In the genomic region with DNA sequence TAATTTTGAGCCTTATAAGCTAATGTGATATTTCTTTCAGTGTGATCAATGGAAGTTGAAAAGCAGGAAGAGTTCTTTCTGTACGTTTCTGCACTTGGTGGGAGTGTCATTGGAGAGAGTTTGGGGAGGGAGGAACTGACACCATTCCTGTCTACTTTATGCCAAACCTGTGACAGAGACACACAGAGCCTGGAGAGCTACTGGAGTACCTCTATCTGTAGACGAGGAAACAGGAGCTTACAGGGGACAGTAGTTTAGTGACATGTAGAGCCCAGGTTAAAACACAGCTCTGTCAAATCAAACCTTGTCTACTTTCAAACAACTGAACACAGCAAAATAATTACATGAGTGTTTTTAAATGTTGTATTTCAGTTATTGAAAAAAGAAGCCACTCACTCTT, we compare ENCODE assay signal across 1 cellular context.
A peak's percentile ranks its signal among the peaks of the same experiment; 100 is the strongest.
TF ChIP-seq lines count a peak whose summit lies in the region.

No MANE protein-coding gene starts in this region.

TF ChIP-seq in A549, 52 proteins besides CTCF, POLR2A, EP300 and RAD21:
- TF ChIP-seq ZC3H11A (IDR thresholded peaks at IDR 0.05) (0 out of 2 replicates have a peak, but pooled peaks have one; percentile 6), ELK1 (IDR thresholded peaks at IDR 0.05; ENCODE audit: low read depth, low read length) (no peak), ATOH8 (CRISPR knock-in tag; IDR thresholded peaks at IDR 0.05; ENCODE audit: low read depth) (peak; percentile 68; the same call in 1 of the 2 replicates)
